ENCODE assay signal across 26 cellular contexts in the genomic region with DNA sequence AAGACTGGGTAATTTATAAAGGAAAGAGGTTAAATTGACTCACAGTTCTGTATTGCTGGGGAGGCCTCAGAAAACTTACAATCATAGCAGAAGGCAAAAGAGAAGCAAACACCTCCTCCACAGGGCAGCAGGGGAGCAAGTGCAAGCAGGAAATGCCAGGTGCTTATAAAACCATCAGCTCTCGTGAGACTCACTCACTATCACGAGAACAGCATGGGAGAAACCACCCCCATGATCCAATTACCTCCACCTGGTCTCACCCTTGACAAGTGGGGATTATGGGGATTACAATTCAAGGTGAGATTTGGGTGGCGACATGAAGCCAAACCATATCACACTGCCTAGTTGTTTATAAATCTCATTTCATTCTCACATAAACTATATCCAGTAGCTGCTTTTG. TPM values are rescaled to one million over a fixed set of nuclear protein-coding genes. Genes with fewer than 3 reads are reported as not detected.
DNase-seq lines count a peak whose midpoint lies in the region; ATAC-seq and TF ChIP-seq lines count a peak whose summit lies in the region.
"Had no signal": no experiment of that assay in that cellular context is flagged by ENCODE, and none has a peak within 500 bp of the region (broad histone marks: within the 10 kb centered on the region; RNA-seq: fewer than 3 reads in every experiment).

No MANE protein-coding gene starts in this region.

- H3K4me3 Mint-ChIP-seq in activated CD4-positive, alpha-beta memory T cell treated with anti-CD3 and anti-CD28 coated beads for 36 hours = no peak overlapping the region
- no peak overlapping the region for H3K4me3 Mint-ChIP-seq in activated CD4-positive, alpha-beta memory T cell treated with anti-CD3 and anti-CD28 coated beads, Interleukin-2, amount 10 ng/mL, durations not matched to agents 7 days and 5 days
- H3K4me3 Mint-ChIP-seq: activated naive CD4-positive, alpha-beta T cell treated with anti-CD3 and anti-CD28 coated beads, Interleukin-2, amount 50 U/mL, for 24 hours; neural progenitor cell; stimulated activated naive CD8-positive, alpha-beta T cell treated with anti-CD3 and anti-CD28 coated beads, Interleukin-15, Interleukin-2, amounts not matched to agents 100 ng/mL and 50 ng/mL, for 24 hours had no signal

- no peaks in the 10 kb centered on the region for H3K9me2 ChIP-seq in OCI-LY7 (ENCODE audit: insufficient read depth, low read length)

- no peak overlapping the region for H3K9ac ChIP-seq in parathyroid adenoma
- H3K9ac ChIP-seq: neural progenitor cell had no signal

- CTCF ChIA-PET in activated CD4-positive, alpha-beta memory T cell treated with anti-CD3 and anti-CD28 coated beads for 36 hours (lab: Charles Lee) = no interaction called here
- CTCF ChIA-PET in activated CD4-positive, alpha-beta memory T cell treated with anti-CD3 and anti-CD28 coated beads, Interleukin-2, amount 10 ng/mL, durations not matched to agents 7 days and 5 days (lab: Charles Lee) = no interaction called here
- CTCF ChIA-PET in HEK293 (lab: Yijun Ruan, JAX) = interaction anchor here (0.5 to 1.3 kb wide), 3 partner anchors 13 to 264 kb away, joined by 3 read pairs; no protein-coding TSS in a partner anchor
- CTCF ChIA-PET in OCI-LY7 (lab: Charles Lee; ENCODE audit: unreplicated experiment) = no interaction called here

- H3K9me3 ChIP-seq in HEK293 (ENCODE audit: control insufficient read depth, insufficient read depth, low read depth, low read length) (no peaks in the 10 kb centered on the region), OCI-LY7 (ENCODE audit: low read length) (no peaks in the 10 kb centered on the region), parathyroid adenoma (ENCODE audit: control insufficient read depth, low read length) (no peaks in the 10 kb centered on the region)
- H3K9me3 ChIP-seq: prostate gland, tibial nerve had no signal

- no peak overlapping the region for H3K4me2 ChIP-seq in OCI-LY7 (ENCODE audit: low read length)
- no peak overlapping the region for H3K4me2 ChIP-seq in parathyroid adenoma (ENCODE audit: low read length)
- H3K4me2 ChIP-seq: neural progenitor cell, smooth muscle cell had no signal

- DNase-seq in activated CD4-positive, alpha-beta memory T cell treated with anti-CD3 and anti-CD28 coated beads for 36 hours = peak; percentile 11
- no peak for DNase-seq in activated CD4-positive, alpha-beta memory T cell treated with anti-CD3 and anti-CD28 coated beads, Interleukin-2, amount 10 ng/mL, durations not matched to agents 7 days and 5 days
- peak; percentile 51 for DNase-seq in OCI-LY7 (ENCODE audit: low spot score)
- DNase-seq: activated T-cell treated with anti-CD3 and anti-CD28 coated beads, Interleukin-2, amount 50 U/mL, for 48 hours; AML-193; aorta; central memory CD4-positive, alpha-beta T cell; dorsolateral prefrontal cortex; foreskin fibroblast; IMR-90; NCI-H2029; NCI-H526; SIG-M5; stimulated activated CD4-positive, alpha-beta T cell treated with anti-CD3 and anti-CD28 coated beads, Interleukin-4, amount 100 ng/mL, for 24 hours had no signal

- no peaks in the 10 kb centered on the region for H3K4me1 ChIP-seq in HEK293 (ENCODE audit: control insufficient read depth, insufficient read depth, low read length)
- H3K4me1 ChIP-seq in OCI-LY7 (ENCODE audit: insufficient read depth, low read length, poor library complexity, severe bottlenecking) = no peaks in the 10 kb centered on the region
- H3K4me1 ChIP-seq in parathyroid adenoma = no peaks in the 10 kb centered on the region
- H3K4me1 ChIP-seq: neural progenitor cell, prostate gland, tibial nerve had no signal

- H3K4me3 ChIP-seq in HEK293 (ENCODE audit: low read depth, low read length) (no peak overlapping the region), OCI-LY7 (ENCODE audit: low read depth, low read length, poor library complexity, severe bottlenecking) (no peak overlapping the region), parathyroid adenoma (ENCODE audit: low read depth, low read length) (no peak overlapping the region)
- H3K4me3 ChIP-seq: dorsolateral prefrontal cortex, neural progenitor cell, prostate gland, smooth muscle cell, tibial nerve had no signal

- H4K20me1 ChIP-seq in OCI-LY7 (ENCODE audit: insufficient read depth, low read length) = no peaks in the 10 kb centered on the region

- H3K27me3 Mint-ChIP-seq in activated CD4-positive, alpha-beta memory T cell treated with anti-CD3 and anti-CD28 coated beads for 36 hours = peaks cover 14% of the 10 kb centered on the region
- peaks cover 21% of the 10 kb centered on the region for H3K27me3 Mint-ChIP-seq in activated CD4-positive, alpha-beta memory T cell treated with anti-CD3 and anti-CD28 coated beads, Interleukin-2, amount 10 ng/mL, durations not matched to agents 7 days and 5 days

- H2AFZ ChIP-seq in OCI-LY7 (ENCODE audit: low read length) (peak overlapping the region; percentile 36; the same call in 1 of the 2 replicates), parathyroid adenoma (peak overlapping the region; percentile 48)
- H2AFZ ChIP-seq: neural progenitor cell had no signal

- H3K36me3 ChIP-seq in HEK293 (ENCODE audit: control insufficient read depth in 2 of 2, insufficient read depth in 1 of 2, low read length in 2 of 2) (no peaks in the 10 kb centered on the region), OCI-LY7 (ENCODE audit: insufficient read depth, low read length) (no peaks in the 10 kb centered on the region), parathyroid adenoma (ENCODE audit: control insufficient read depth, insufficient read depth, low read length) (no peaks in the 10 kb centered on the region)
- H3K36me3 ChIP-seq: neural progenitor cell, prostate gland, tibial nerve had no signal

- TF ChIP-seq CTCF in HEK293 (tag by site-specific recombination; IDR thresholded peaks at IDR 0.05) (no peak), OCI-LY7 (conservative IDR thresholded peaks at IDR 0.05; ENCODE audit: low read length) (no peak), parathyroid adenoma (IDR thresholded peaks at IDR 0.05) (no peak)

- BruUV-seq in OCI-LY7 (replicated peaks; lab: Mats Ljungman, UMichigan) = no TSS peak

- H3K27me3 ChIP-seq in parathyroid adenoma (ENCODE audit: control insufficient read depth, insufficient read depth, low read length) = no peaks in the 10 kb centered on the region
- H3K27me3 ChIP-seq: neural progenitor cell, tibial nerve had no signal

- intact Hi-C loops in activated CD4-positive, alpha-beta memory T cell treated with anti-CD3 and anti-CD28 coated beads for 36 hours (cut with micrococcal nuclease) = no loop called here
- intact Hi-C loops in OCI-LY7 (cut with micrococcal nuclease; ENCODE audit: unreplicated experiment) = no loop called here

- H3K27ac Mint-ChIP-seq in activated CD4-positive, alpha-beta memory T cell treated with anti-CD3 and anti-CD28 coated beads for 36 hours = no peak overlapping the region
- no peak overlapping the region for H3K27ac Mint-ChIP-seq in activated CD4-positive, alpha-beta memory T cell treated with anti-CD3 and anti-CD28 coated beads, Interleukin-2, amount 10 ng/mL, durations not matched to agents 7 days and 5 days
- H3K27ac Mint-ChIP-seq: activated naive CD4-positive, alpha-beta T cell treated with anti-CD3 and anti-CD28 coated beads, Interleukin-2, amount 50 U/mL, for 24 hours; neural progenitor cell; stimulated activated naive CD8-positive, alpha-beta T cell treated with anti-CD3 and anti-CD28 coated beads, Interleukin-15, Interleukin-2, amounts not matched to agents 100 ng/mL and 50 ng/mL, for 24 hours had no signal

- H3K4me1 Mint-ChIP-seq in activated CD4-positive, alpha-beta memory T cell treated with anti-CD3 and anti-CD28 coated beads for 36 hours (ENCODE audit: low read depth) = no peaks in the 10 kb centered on the region
- peaks cover 3% of the 10 kb centered on the region for H3K4me1 Mint-ChIP-seq in activated CD4-positive, alpha-beta memory T cell treated with anti-CD3 and anti-CD28 coated beads, Interleukin-2, amount 10 ng/mL, durations not matched to agents 7 days and 5 days
- H3K4me1 Mint-ChIP-seq: activated naive CD4-positive, alpha-beta T cell treated with anti-CD3 and anti-CD28 coated beads, Interleukin-2, amount 50 U/mL, for 24 hours had no signal

- H3K9me3 Mint-ChIP-seq in activated CD4-positive, alpha-beta memory T cell treated with anti-CD3 and anti-CD28 coated beads for 36 hours = no peaks in the 10 kb centered on the region
- H3K9me3 Mint-ChIP-seq in activated CD4-positive, alpha-beta memory T cell treated with anti-CD3 and anti-CD28 coated beads, Interleukin-2, amount 10 ng/mL, durations not matched to agents 7 days and 5 days = no peaks in the 10 kb centered on the region
- H3K9me3 Mint-ChIP-seq: neural progenitor cell had no signal

- H3K79me2 ChIP-seq in OCI-LY7 (ENCODE audit: insufficient read depth, low read depth, low read length) (no peaks in the 10 kb centered on the region), parathyroid adenoma (no peaks in the 10 kb centered on the region)

- no peak for ATAC-seq in HG03521 (IDR thresholded peaks at IDR 0.05; ENCODE audit: unreplicated experiment)
- no peak for ATAC-seq in HG02759 (IDR thresholded peaks at IDR 0.05; ENCODE audit: unreplicated experiment)

- no peak overlapping the region for H3K27ac ChIP-seq in HEK293 (ENCODE audit: extremely low read depth, low read depth, low read length)
- H3K27ac ChIP-seq in OCI-LY7 (ENCODE audit: low read depth, low read length, poor library complexity, severe bottlenecking) = no peak overlapping the region
- H3K27ac ChIP-seq in parathyroid adenoma = no peak overlapping the region
- H3K27ac ChIP-seq: dorsolateral prefrontal cortex, neural progenitor cell, prostate gland, tibial nerve had no signal

- peaks cover 2% of the 10 kb centered on the region for H3K36me3 Mint-ChIP-seq in activated CD4-positive, alpha-beta memory T cell treated with anti-CD3 and anti-CD28 coated beads for 36 hours
- no peaks in the 10 kb centered on the region for H3K36me3 Mint-ChIP-seq in activated CD4-positive, alpha-beta memory T cell treated with anti-CD3 and anti-CD28 coated beads, Interleukin-2, amount 10 ng/mL, durations not matched to agents 7 days and 5 days (ENCODE audit: low read depth)
- H3K36me3 Mint-ChIP-seq: activated naive CD4-positive, alpha-beta T cell treated with anti-CD3 and anti-CD28 coated beads, Interleukin-2, amount 50 U/mL, for 24 hours; neural progenitor cell had no signal

- POLR2A ChIA-PET in activated CD4-positive, alpha-beta memory T cell treated with anti-CD3 and anti-CD28 coated beads for 36 hours (lab: Charles Lee) = no interaction called here
- POLR2A ChIA-PET in activated CD4-positive, alpha-beta memory T cell treated with anti-CD3 and anti-CD28 coated beads, Interleukin-2, amount 10 ng/mL, durations not matched to agents 7 days and 5 days (lab: Charles Lee) = no interaction called here
- POLR2A ChIA-PET in HEK293 (lab: Yijun Ruan, JAX) (interaction anchor here (0.6 kb wide), 1 partner anchor 195 kb away, joined by 3 read pairs; no protein-coding TSS in a partner anchor), OCI-LY7 (lab: Charles Lee) (no interaction called here)

RNA-seq across cellular contexts. Expression of gene CPN1, which starts 28.0 kb away (rescaled TPM):
- not detected for total RNA-seq in activated CD4-positive, alpha-beta memory T cell treated with anti-CD3 and anti-CD28 coated beads for 36 hours
- total RNA-seq in activated CD4-positive, alpha-beta memory T cell treated with anti-CD3 and anti-CD28 coated beads, Interleukin-2, amount 10 ng/mL, durations not matched to agents 7 days and 5 days = not detected
- not detected in 2 replicates for total RNA-seq in OCI-LY7 (2014; rRNA removed; shearing (Covaris generic))
- total RNA-seq in OCI-LY7 (2022) = not detected in 2 replicates
- total RNA-seq: aorta, dorsolateral prefrontal cortex, epithelial cell of proximal tubule, IMR-90, lower leg skin, smooth muscle cell, tibial nerve had no signal
